In genomic region chr22:23523746-23524145, GRCh38 we compare ENCODE assay signal across 24 cellular contexts. TPM values are rescaled to one million over a fixed set of nuclear protein-coding genes. Genes with fewer than 3 reads are reported as not detected.
DNase-seq lines count a peak whose midpoint lies in the region; ATAC-seq, FAIRE-seq and TF ChIP-seq lines count a peak whose summit lies in the region.
"Had no signal": no experiment of that assay in that cellular context is flagged by ENCODE, and none has a peak within 500 bp of the region (broad histone marks: within the 10 kb centered on the region; RNA-seq: fewer than 3 reads in every experiment).

No MANE protein-coding gene starts in this region.

- H3K4me3 ChIP-seq in A549: no peak overlapping the region
- H3K4me3 ChIP-seq in Panc1 (ENCODE audit: low read depth in 2 of 2, low read length in 2 of 2): no peak overlapping the region
- no peak overlapping the region for H3K4me3 ChIP-seq in lower lobe of right lung
- H3K4me3 ChIP-seq: colonic mucosa, MG63, mucosa of descending colon, uterus had no signal

- POLR2A ChIA-PET in A549 (lab: Yijun Ruan, JAX): no interaction called here
- POLR2A ChIA-PET in Panc1 (lab: Charles Lee): no interaction called here

- no peaks in the 10 kb centered on the region for H3K27me3 ChIP-seq in Panc1 (ENCODE audit: control insufficient read depth, insufficient read depth, low read length)
- H3K27me3 ChIP-seq in lower lobe of right lung (ENCODE audit: low read depth): peaks cover 5% of the 10 kb centered on the region
- H3K27me3 ChIP-seq: colonic mucosa, MG63, uterus had no signal

- no peak for TF ChIP-seq POLR2A in A549 (IDR thresholded peaks at IDR 0.05; ENCODE audit: low read length)

- WGBS in A549 (ENCODE audit: missing lambda C conversion rate): 97% methylated on average over 6 of the region's 8 CpGs

- peaks cover 28% of the 10 kb centered on the region for H3K4me1 Mint-ChIP-seq in progenitor cell of endocrine pancreas (ENCODE audit: low read depth)

- CTCF ChIA-PET in A549 (lab: Yijun Ruan, JAX) (interaction anchor here (0.7 kb wide), 1 partner anchor 17 kb away, joined by 3 read pairs; no protein-coding TSS in a partner anchor), Panc1 (lab: Charles Lee) (no interaction called here)

- no peak overlapping the region for H3K4me3 Mint-ChIP-seq in progenitor cell of endocrine pancreas (ENCODE audit: low read depth)
- H3K4me3 Mint-ChIP-seq: activated CD8-positive, alpha-beta T cell treated with anti-CD3 and anti-CD28 coated beads, Interleukin-2, amount 10 ng/mL, durations not matched to agents 7 days and 5 days; stimulated activated naive CD8-positive, alpha-beta T cell treated with anti-CD3 and anti-CD28 coated beads, Interleukin-15, Interleukin-2, amounts not matched to agents 100 ng/mL and 50 ng/mL, for 24 hours had no signal

- H3K4me2 ChIP-seq in A549: no peak overlapping the region

- H3K36me3 ChIP-seq in Panc1 (ENCODE audit: control insufficient read depth, insufficient read depth, low read length) (no peaks in the 10 kb centered on the region), lower lobe of right lung (no peaks in the 10 kb centered on the region)
- H3K36me3 ChIP-seq: BLaER1 treated with 17β-estradiol and CSF1 and Interleukin-3, amounts not matched to agents 10 nM and 100 nM; colonic mucosa; MG63; neutrophil; uterus had no signal

- DNase-seq in A549 (ENCODE audit: low read depth in 1 of 2, low spot score in 1 of 2) (no peak), Panc1 (ENCODE audit: low read depth, low spot score) (no peak), lower lobe of right lung (peak; percentile 13), progenitor cell of endocrine pancreas (ENCODE audit: low spot score, unreplicated experiment) (no peak), NCI-H1436 treated with DMSO at 0.1 percent for 48 hours (lab: John Stamatoyannopoulos, UW) (no peak)
- no peak for DNase-seq in stimulated activated CD4-positive, alpha-beta T cell treated with anti-CD3 and anti-CD28 coated beads, Interleukin-15, amount 100 ng/mL, for 24 hours
- DNase-seq: ACHN; activated CD8-positive, alpha-beta T cell treated with anti-CD3 and anti-CD28 coated beads, Interleukin-2, amount 10 ng/mL, durations not matched to agents 7 days and 5 days; colonic mucosa; MG63; mucosa of descending colon; NCI-H526 treated with DMSO at 0.1 percent for 48 hours; uterus had no signal

- TF ChIP-seq CTCF in A549 (IDR thresholded peaks at IDR 0.05) (no peak), Panc1 (IDR thresholded peaks at IDR 0.05) (no peak), lower lobe of right lung (IDR thresholded peaks at IDR 0.05) (no peak), progenitor cell of endocrine pancreas (IDR thresholded peaks at IDR 0.05; ENCODE audit: unreplicated experiment) (no peak)

- H3K27me3 Mint-ChIP-seq in progenitor cell of endocrine pancreas: no peaks in the 10 kb centered on the region

- FAIRE-seq in A549 (lab: Jason Lieb, UNC): no peak
- FAIRE-seq: endometrium had no signal

- H3K36me3 Mint-ChIP-seq in progenitor cell of endocrine pancreas (ENCODE audit: insufficient read depth): no peaks in the 10 kb centered on the region

- no peak for TF ChIP-seq RAD21 in A549 (conservative IDR thresholded peaks at IDR 0.05 in 1 of 2, IDR thresholded peaks at IDR 0.05 in 1 of 2)

- peaks cover 24% of the 10 kb centered on the region for H3K4me1 ChIP-seq in A549
- H3K4me1 ChIP-seq in Panc1 (ENCODE audit: control insufficient read depth, insufficient read depth, low read length): peaks cover 17% of the 10 kb centered on the region
- peaks cover 18% of the 10 kb centered on the region for H3K4me1 ChIP-seq in lower lobe of right lung

- BruUV-seq in Panc1 (replicated peaks; lab: Mats Ljungman, UMichigan): no TSS peak

- ATAC-seq in A549 (no peak), Panc1 (no peak), lower lobe of right lung (no peak), GM21528 (IDR thresholded peaks at IDR 0.05; ENCODE audit: low FRiP score, unreplicated experiment) (no peak), GM21447 (IDR thresholded peaks at IDR 0.05; ENCODE audit: unreplicated experiment) (no peak)
- ATAC-seq: activated CD8-positive, alpha-beta T cell treated with anti-CD3 and anti-CD28 coated beads, Interleukin-2, amount 10 ng/mL, durations not matched to agents 7 days and 5 days; GM23338; left lobe of liver; mucosa of descending colon had no signal

- no peaks in the 10 kb centered on the region for H3K9me3 Mint-ChIP-seq in progenitor cell of endocrine pancreas (ENCODE audit: low read depth)
- H3K9me3 Mint-ChIP-seq: GM23338; stimulated activated naive CD8-positive, alpha-beta T cell treated with anti-CD3 and anti-CD28 coated beads, Interleukin-15, Interleukin-2, amounts not matched to agents 100 ng/mL and 50 ng/mL, for 24 hours had no signal

- H3K27ac Mint-ChIP-seq in progenitor cell of endocrine pancreas: peak overlapping the region; percentile 97
- H3K27ac Mint-ChIP-seq: activated CD8-positive, alpha-beta T cell treated with anti-CD3 and anti-CD28 coated beads, Interleukin-2, amount 10 ng/mL, durations not matched to agents 7 days and 5 days; GM23338; stimulated activated naive CD8-positive, alpha-beta T cell treated with anti-CD3 and anti-CD28 coated beads, Interleukin-15, Interleukin-2, amounts not matched to agents 100 ng/mL and 50 ng/mL, for 24 hours had no signal

- intact Hi-C loops in Panc1 (cut with micrococcal nuclease; ENCODE audit: unreplicated experiment) (no loop called here), lower lobe of right lung (cut with DNase I) (no loop called here)

- H3K27ac ChIP-seq in A549: peak overlapping the region; percentile 45 to 99; a peak in 4 of 6 replicates
- peak overlapping the region; percentile 61; the same call in 1 of the 2 replicates for H3K27ac ChIP-seq in Panc1 (ENCODE audit: low read length)
- H3K27ac ChIP-seq in lower lobe of right lung: no peak overlapping the region
- H3K27ac ChIP-seq: neutrophil, RWPE1 had no signal

- H3K9me3 ChIP-seq in A549 (no peaks in the 10 kb centered on the region), Panc1 (ENCODE audit: control insufficient read depth, insufficient read depth, low read depth, low read length) (no peaks in the 10 kb centered on the region), lower lobe of right lung (no peaks in the 10 kb centered on the region)
- H3K9me3 ChIP-seq: BLaER1 treated with 17β-estradiol and CSF1 and Interleukin-3, amounts not matched to agents 10 nM and 100 nM; colonic mucosa; MG63; mucosa of descending colon; neutrophil; uterus had no signal

- in situ Hi-C loops in Panc1 (cut with HindIII; ENCODE audit: low pct_unique_long_range_greater_than_20kb, low sequenced_read_pairs): no loop called here

- TF ChIP-seq EP300 in A549 (IDR thresholded peaks at IDR 0.05): no peak

TF ChIP-seq in A549, 52 proteins besides CTCF, POLR2A, EP300 and RAD21 (continues in another document):
- no peak for TF ChIP-seq MAX (IDR thresholded peaks at IDR 0.05)
- no peak for TF ChIP-seq EHMT2 (IDR thresholded peaks at IDR 0.05; ENCODE audit: low read depth)
- TF ChIP-seq CEBPB (IDR thresholded peaks at IDR 0.05): no peak
- no peak for TF ChIP-seq ZC3H11A (IDR thresholded peaks at IDR 0.05)
- TF ChIP-seq GATA3 (IDR thresholded peaks at IDR 0.05; ENCODE audit: borderline replicate concordance): no peak
- no peak for TF ChIP-seq SMC3 (IDR thresholded peaks at IDR 0.05)
- TF ChIP-seq JUN (IDR thresholded peaks at IDR 0.05): no peak
- TF ChIP-seq ESRRA (IDR thresholded peaks at IDR 0.05; ENCODE audit: borderline replicate concordance, low read length): no peak
- no peak for TF ChIP-seq BCL3 (IDR thresholded peaks at IDR 0.05)
- no peak for TF ChIP-seq MYC (IDR thresholded peaks at IDR 0.05; ENCODE audit: borderline replicate concordance, low read length)
- no peak for TF ChIP-seq KDM1A (IDR thresholded peaks at IDR 0.05; ENCODE audit: low read depth)
- no peak for TF ChIP-seq MAZ (IDR thresholded peaks at IDR 0.05; ENCODE audit: borderline replicate concordance, low read depth, low read length)
- TF ChIP-seq FOSB (CRISPR knock-in tag; IDR thresholded peaks at IDR 0.05): no peak
- TF ChIP-seq USF2 (IDR thresholded peaks at IDR 0.05): no peak
- no peak for TF ChIP-seq CHD2 (IDR thresholded peaks at IDR 0.05; ENCODE audit: low read length, partially characterized antibody)

RNA-seq across cellular contexts. Expression of gene IGLL1, which starts 56.3 kb away (rescaled TPM):
- not detected in 2 replicates for polyA plus RNA-seq in A549 (2011; rRNA removed)
- not detected in 2 replicates for polyA plus RNA-seq in A549 (2012; cell fraction: cytosol; rRNA removed)
- not detected in 2 replicates for polyA plus RNA-seq in A549 (2012; cell fraction: nucleus; rRNA removed)
- not detected in 3 replicates for polyA plus RNA-seq in A549 (2017; fragmentation: RNase III; extraction: RNeasy Plus Mini Kit Qiagen cat#74134 plus additional on column Dnase treatment)
- polyA minus RNA-seq in A549 (2011; rRNA and poly(A)+ RNA removed): not detected in 2 replicates
- not detected for total RNA-seq in Panc1 (2021; ENCODE audit: unreplicated experiment)
- polyA plus RNA-seq in Panc1 (2012; ENCODE audit: insufficient read length): not detected
- total RNA-seq in lower lobe of right lung: not detected
- not detected in 2 replicates for total RNA-seq in progenitor cell of endocrine pancreas
- total RNA-seq: activated CD8-positive, alpha-beta T cell treated with anti-CD3 and anti-CD28 coated beads, Interleukin-2, amount 10 ng/mL, durations not matched to agents 7 days and 5 days; colonic mucosa; GM23338; left lobe of liver; mucosa of descending colon; renal cortical epithelial cell had no signal
- polyA plus RNA-seq: adipose tissue, GM23338 had no signal
